ENCODE assay signal across 16 cellular contexts in the genomic region with DNA sequence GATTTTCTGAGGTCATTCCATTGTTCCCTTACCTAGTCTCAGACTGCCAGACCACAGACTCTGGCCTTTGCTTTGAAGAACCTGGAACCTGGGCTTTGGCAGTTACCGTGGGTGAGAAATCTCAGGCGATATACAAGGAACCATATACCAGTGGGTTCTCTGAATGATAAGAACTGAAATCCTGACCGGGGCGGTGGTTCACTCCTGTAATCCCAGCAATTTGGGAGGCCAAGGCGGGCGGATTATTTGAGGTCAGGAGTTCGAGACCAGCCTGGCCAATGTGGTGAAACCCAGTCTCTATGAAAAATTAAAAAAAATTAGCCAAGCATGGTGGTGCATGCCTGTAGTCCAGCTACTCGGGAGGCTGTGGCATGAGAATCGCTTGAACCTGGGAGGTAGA. TPM values are rescaled to one million over a fixed set of nuclear protein-coding genes. Genes with fewer than 3 reads are reported as not detected.
DNase-seq lines count a peak whose midpoint lies in the region; ATAC-seq, FAIRE-seq and TF ChIP-seq lines count a peak whose summit lies in the region.
"Had no signal": no experiment of that assay in that cellular context is flagged by ENCODE, and none has a peak within 500 bp of the region (broad histone marks: within the 10 kb centered on the region; RNA-seq: fewer than 3 reads in every experiment).

No MANE protein-coding gene starts in this region.

- no peak for FAIRE-seq in HepG2 (lab: Jason Lieb, UNC)
- FAIRE-seq: H1 had no signal

- intact Hi-C loops in HepG2 (cut with micrococcal nuclease; ENCODE audit: unreplicated experiment) (no loop called here), right lobe of liver (cut with DNase I) (loop anchor here in 1 of 2 donors (10.0 kb wide), 1 partner anchor 120 kb away; the partner anchor contains the start of gene MYBL2), spleen (cut with DNase I; ENCODE audit: low total_unique reads) (no loop called here), prostate gland (cut with DNase I) (no loop called here)

- 95% methylated on average over 9 of the region's 9 CpGs for WGBS in HepG2 (ENCODE audit: low lambda C conversion rate)
- 81% methylated on average over 3 of the region's 9 CpGs for WGBS in right lobe of liver (ENCODE audit: insufficient coverage, low coverage, low lambda C conversion rate, missing lambda C conversion rate)
- 88 to 95% (median 90%) methylated on average over 9 of the region's 9 CpGs for WGBS in spleen, 5 donors
- whole genome bisulfite sequencing in prostate gland = 91% methylated on average over 9 of the region's 9 CpGs

- in situ Hi-C loops in HepG2 (cut with HindIII; ENCODE audit: extremely low pct_ligation_motif_present, low pct_unique_long_range_greater_than_20kb) = no loop called here

- H3K27ac Mint-ChIP-seq in endothelial cell (ENCODE audit: unreplicated experiment) = peak overlapping the region; percentile 24
- H3K27ac Mint-ChIP-seq in stimulated activated memory B cell treated with anti-CD40 and anti-IgM and Interleukin-4, amounts not matched to agents 10 μg/mL and 1 μg/mL and 100 μg/mL, for 72 hours = no peak overlapping the region
- H3K27ac Mint-ChIP-seq: CD14-positive monocyte; CD4-positive, alpha-beta memory T cell; H9 had no signal

- CTCF ChIA-PET in HepG2 (lab: Yijun Ruan, JAX; ENCODE audit: low intra/inter-chr PET ratio, low total read pairs) = no interaction called here

- no peak for DNase-seq in HepG2 (ENCODE audit: low spot score)
- DNase-seq in right lobe of liver = no peak
- no peak for DNase-seq in endothelial cell (ENCODE audit: low spot score)
- DNase-seq in spleen = peak; percentile 42
- no peak for DNase-seq in prostate gland (ENCODE audit: low spot score)
- DNase-seq: 8988T; CD4-positive, alpha-beta memory T cell; DMS153; DMS79; GF-D8; H9 had no signal

- no peak overlapping the region for H2AFZ ChIP-seq in HepG2 (ENCODE audit: low read length)

- TF ChIP-seq EP300 in HepG2 (IDR thresholded peaks at IDR 0.05; ENCODE audit: low read depth in 2 of 2, low read length in 2 of 2) (no peak), HepG2 (CRISPR knock-in tag; IDR thresholded peaks at IDR 0.05; ENCODE audit: borderline replicate concordance) (no peak)

- POLR2A ChIA-PET in HepG2 (lab: Yijun Ruan, JAX) = interaction anchor here (1.3 to 12.5 kb wide), 3 partner anchors 13 to 46 kb away, joined by 3 to 224 read pairs (median 4); partner anchors contain the start of genes IFT52 and SGK2

- H3K27me3 ChIP-seq in HepG2 (ENCODE audit: control insufficient read depth in 1 of 2, insufficient read depth in 2 of 2, low read length in 2 of 2) (no peaks in the 10 kb centered on the region), right lobe of liver (no peaks in the 10 kb centered on the region), spleen (replicated peaks in 1 of 7) (no peaks in the 10 kb centered on the region), prostate gland (replicated peaks; ENCODE audit: insufficient read depth) (no peaks in the 10 kb centered on the region)
- H3K27me3 ChIP-seq: BLaER1 had no signal

- no TSS peak for BruUV-seq in HepG2 (replicated peaks; lab: Mats Ljungman, UMichigan)

- H3K4me1 ChIP-seq in HepG2 (ENCODE audit: insufficient read depth, low read length) = peaks cover 41% of the 10 kb centered on the region
- H3K4me1 ChIP-seq in right lobe of liver = peaks cover 0 to 24% (median 6%) of the 10 kb centered on the region in 4 donors
- no peaks in the 10 kb centered on the region for H3K4me1 ChIP-seq in spleen
- no peaks in the 10 kb centered on the region for H3K4me1 ChIP-seq in prostate gland (replicated peaks)

- no peaks in the 10 kb centered on the region for H3K79me2 ChIP-seq in HepG2 (ENCODE audit: insufficient read depth, low read length)

- no peak for TF ChIP-seq RAD21 in HepG2 (CRISPR knock-in tag; IDR thresholded peaks at IDR 0.05)

- H3K36me3 Mint-ChIP-seq in endothelial cell (ENCODE audit: low read depth, unreplicated experiment) = peaks cover 32% of the 10 kb centered on the region
- peaks cover 37% of the 10 kb centered on the region for H3K36me3 Mint-ChIP-seq in stimulated activated memory B cell treated with anti-CD40 and anti-IgM and Interleukin-4, amounts not matched to agents 10 μg/mL and 1 μg/mL and 100 μg/mL, for 72 hours

- TF ChIP-seq CTCF in HepG2 (CRISPR knock-in tag; IDR thresholded peaks at IDR 0.05) (no peak), right lobe of liver (IDR thresholded peaks at IDR 0.05) (no peak), endothelial cell (IDR thresholded peaks at IDR 0.05; ENCODE audit: unreplicated experiment) (no peak), spleen (IDR thresholded peaks at IDR 0.05 in 8 of 11, conservative IDR thresholded peaks at IDR 0.05 in 3 of 11) (no peak), prostate gland (IDR thresholded peaks at IDR 0.05) (no peak)

- ATAC-seq in HepG2 (no peak), right lobe of liver (no peak), GM19455 (IDR thresholded peaks at IDR 0.05; ENCODE audit: unreplicated experiment) (no peak)
- no peak for ATAC-seq in stimulated activated memory B cell treated with anti-CD40 and anti-IgM and Interleukin-4, amounts not matched to agents 10 μg/mL and 1 μg/mL and 100 μg/mL, for 72 hours

- no peaks in the 10 kb centered on the region for H4K20me1 ChIP-seq in HepG2 (ENCODE audit: insufficient read depth, low read length)
- H4K20me1 ChIP-seq: BLaER1 had no signal

- H3K27ac ChIP-seq in HepG2 (ENCODE audit: extremely low read length, insufficient read depth, low read length) (no peak overlapping the region), right lobe of liver (no peak overlapping the region), spleen (no peak overlapping the region), prostate gland (no peak overlapping the region)
- H3K27ac ChIP-seq: BLaER1 had no signal

- H3K9me3 ChIP-seq in HepG2 (ENCODE audit: low read length) (peaks cover 6% of the 10 kb centered on the region), right lobe of liver (no peaks in the 10 kb centered on the region), spleen (peaks cover 0 to 8% (median 5%) of the 10 kb centered on the region in 8 donors), prostate gland (no peaks in the 10 kb centered on the region)

- TF ChIP-seq POLR2A in HepG2 (IDR thresholded peaks at IDR 0.05; ENCODE audit: insufficient read depth in 1 of 2, low read depth in 2 of 2, low read length in 2 of 2) (no peak), right lobe of liver (IDR thresholded peaks at IDR 0.05) (no peak), spleen (IDR thresholded peaks at IDR 0.05) (no peak), prostate gland (IDR thresholded peaks at IDR 0.05) (no peak)

- H3K9ac ChIP-seq in HepG2 (ENCODE audit: insufficient read depth, low read depth, low read length) = no peak overlapping the region
- H3K9ac ChIP-seq: BLaER1 had no signal

- H3K36me3 ChIP-seq in HepG2 (replicated peaks in 1 of 2; ENCODE audit: control insufficient read depth in 1 of 2, insufficient read depth in 2 of 2, low read length in 2 of 2) (peaks cover 9 to 10% of the 10 kb centered on the region in 2 experiments), right lobe of liver (no peaks in the 10 kb centered on the region), spleen (peaks cover 0 to 46% (median 3%) of the 10 kb centered on the region in 6 donors), prostate gland (no peaks in the 10 kb centered on the region)

- H3K27me3 Mint-ChIP-seq in endothelial cell (ENCODE audit: unreplicated experiment) = peaks cover 8% of the 10 kb centered on the region
- H3K27me3 Mint-ChIP-seq in stimulated activated memory B cell treated with anti-CD40 and anti-IgM and Interleukin-4, amounts not matched to agents 10 μg/mL and 1 μg/mL and 100 μg/mL, for 72 hours = no peaks in the 10 kb centered on the region

- H3K4me1 Mint-ChIP-seq in endothelial cell (ENCODE audit: unreplicated experiment) = peaks cover 6% of the 10 kb centered on the region
- no peaks in the 10 kb centered on the region for H3K4me1 Mint-ChIP-seq in stimulated activated memory B cell treated with anti-CD40 and anti-IgM and Interleukin-4, amounts not matched to agents 10 μg/mL and 1 μg/mL and 100 μg/mL, for 72 hours
- H3K4me1 Mint-ChIP-seq: CD14-positive monocyte, H9 had no signal

- H3K4me3 ChIP-seq in HepG2 (replicated peaks in 1 of 3; ENCODE audit: insufficient read depth in 1 of 3, low read depth in 2 of 3, low read length in 3 of 3) = no peak overlapping the region
- no peak overlapping the region for H3K4me3 ChIP-seq in right lobe of liver
- no peak overlapping the region for H3K4me3 ChIP-seq in spleen
- no peak overlapping the region for H3K4me3 ChIP-seq in prostate gland
- H3K4me3 ChIP-seq: BLaER1 had no signal

- H3K4me2 ChIP-seq in HepG2 (ENCODE audit: low read depth, low read length) = no peak overlapping the region
- H3K4me2 ChIP-seq: BLaER1 had no signal

- H3K4me3 Mint-ChIP-seq in endothelial cell (ENCODE audit: unreplicated experiment) = no peak overlapping the region
- no peak overlapping the region for H3K4me3 Mint-ChIP-seq in stimulated activated memory B cell treated with anti-CD40 and anti-IgM and Interleukin-4, amounts not matched to agents 10 μg/mL and 1 μg/mL and 100 μg/mL, for 72 hours
- H3K4me3 Mint-ChIP-seq: CD14-positive monocyte; CD4-positive, alpha-beta memory T cell; H9 had no signal

- H3K9me3 Mint-ChIP-seq in endothelial cell (ENCODE audit: unreplicated experiment) = peaks cover 7% of the 10 kb centered on the region
- H3K9me3 Mint-ChIP-seq in stimulated activated memory B cell treated with anti-CD40 and anti-IgM and Interleukin-4, amounts not matched to agents 10 μg/mL and 1 μg/mL and 100 μg/mL, for 72 hours = peaks cover 7% of the 10 kb centered on the region

RNA-seq across cellular contexts. Expression of gene SGK2, which starts 14.3 kb away (rescaled TPM):
- total RNA-seq in HepG2 (2016; rRNA removed; fragmentation: Illumina TruSeq; extraction: Trizol) = 29.4 and 34.3 TPM in 2 replicates
- 8.6 and 11.8 TPM in 2 replicates for total RNA-seq in HepG2 (2016; cell fraction: cytosol; rRNA removed; fragmentation: Illumina TruSeq; extraction: Trizol; ENCODE audit: low read depth)
- 29.7 and 31.2 TPM in 2 replicates for total RNA-seq in HepG2 (2016; cell fraction: insoluble cytoplasmic fraction; rRNA removed; fragmentation: Illumina TruSeq; extraction: Trizol)
- 25.9 and 26.5 TPM in 2 replicates for total RNA-seq in HepG2 (2016; cell fraction: membrane; rRNA removed; fragmentation: Illumina TruSeq; extraction: Trizol)
- total RNA-seq in HepG2 (2016; cell fraction: nucleus; rRNA removed; fragmentation: Illumina TruSeq; extraction: Trizol) = 19.8 and 26.8 TPM in 2 replicates
- polyA plus RNA-seq in HepG2 (2011; rRNA removed) = 6.2 and 12.6 TPM in 2 replicates
- polyA plus RNA-seq in HepG2 (2011; cell fraction: cytosol; rRNA removed) = 3.9 and 5.3 TPM in 2 replicates
- 24.1 and 26.7 TPM in 2 replicates for polyA plus RNA-seq in HepG2 (2011; cell fraction: nucleus; rRNA removed)
- polyA plus RNA-seq in HepG2 (2012) = 6.9 and 8.9 TPM in 2 replicates
- polyA plus RNA-seq in HepG2 (2016; cell fraction: cytosol; fragmentation: Illumina TruSeq; extraction: Trizol; ENCODE audit: low read depth) = 5.2 and 5.4 TPM in 2 replicates
- 21.3 and 23.7 TPM in 2 replicates for polyA plus RNA-seq in HepG2 (2016; cell fraction: insoluble cytoplasmic fraction; fragmentation: Illumina TruSeq; extraction: Trizol; ENCODE audit: low read depth)
- 14.3 and 14.5 TPM in 2 replicates for polyA plus RNA-seq in HepG2 (2016; cell fraction: membrane; fragmentation: Illumina TruSeq; extraction: Trizol; ENCODE audit: low read depth)
- polyA plus RNA-seq in HepG2 (2016; cell fraction: nucleus; fragmentation: Illumina TruSeq; extraction: Trizol; ENCODE audit: insufficient read depth, low read depth) = 36.0 and 42.8 TPM in 2 replicates
- polyA minus RNA-seq in HepG2 (2011; rRNA and poly(A)+ RNA removed; ENCODE audit: low replicate concordance) = 1.3 and 17.3 TPM in 2 replicates
- polyA minus RNA-seq in HepG2 (2011; cell fraction: cytosol; rRNA and poly(A)+ RNA removed) = 4.6 and 10.9 TPM in 2 replicates
- 16.4 and 18.5 TPM in 2 replicates for polyA minus RNA-seq in HepG2 (2011; cell fraction: nucleus; rRNA and poly(A)+ RNA removed)
- 10 to 100 TPM; 47.3 to 80.2 (median 66.9) TPM for total RNA-seq in right lobe of liver
- 0.85 TPM for total RNA-seq in endothelial cell (ENCODE audit: unreplicated experiment)
- 1 to 10 TPM in 5 of 7 donors, under 1 TPM in 2; 0.50 to 3.1 (median 1.2) TPM for total RNA-seq in spleen
- under 1 TPM; 0.54 to 0.65 (median 0.55) TPM for polyA plus RNA-seq in spleen
- total RNA-seq in prostate gland = 1 to 10 TPM in 1 of 2 donors, under 1 TPM in 1; 0.68 to 4.5 TPM
- total RNA-seq: H1, H9 had no signal
- polyA plus RNA-seq: CD14-positive monocyte; CD4-positive, alpha-beta memory T cell had no signal

RNA-seq across cellular contexts. Expression of gene L3MBTL1, which starts 37.0 kb away (rescaled TPM):
- total RNA-seq in HepG2 (2016; rRNA removed; fragmentation: Illumina TruSeq; extraction: Trizol) (2.4 and 9.0 TPM in 2 replicates), right lobe of liver (1 to 10 TPM; 1.2 to 3.2 (median 2.4) TPM), endothelial cell (ENCODE audit: unreplicated experiment) (19.8 TPM), spleen (10 to 100 TPM; 12.1 to 19.1 (median 15.2) TPM), prostate gland (10 to 100 TPM; 10.2 to 38.8 TPM)
- total RNA-seq in HepG2 (2016; cell fraction: cytosol; rRNA removed; fragmentation: Illumina TruSeq; extraction: Trizol; ENCODE audit: low read depth) = 2.7 and 2.9 TPM in 2 replicates
- total RNA-seq in HepG2 (2016; cell fraction: insoluble cytoplasmic fraction; rRNA removed; fragmentation: Illumina TruSeq; extraction: Trizol) = 1.7 and 8.3 TPM in 2 replicates
- 1.8 and 3.0 TPM in 2 replicates for total RNA-seq in HepG2 (2016; cell fraction: membrane; rRNA removed; fragmentation: Illumina TruSeq; extraction: Trizol)
- 19.0 and 22.4 TPM in 2 replicates for total RNA-seq in HepG2 (2016; cell fraction: nucleus; rRNA removed; fragmentation: Illumina TruSeq; extraction: Trizol)
- polyA plus RNA-seq in HepG2 (2011; rRNA removed) (17.8 and 23.8 TPM in 2 replicates), spleen (1 to 10 TPM; 3.1 to 6.8 (median 5.5) TPM)
- polyA plus RNA-seq in HepG2 (2011; cell fraction: cytosol; rRNA removed) = 2.3 and 3.0 TPM in 2 replicates
- 165 and 173 TPM in 2 replicates for polyA plus RNA-seq in HepG2 (2011; cell fraction: nucleus; rRNA removed)
- polyA plus RNA-seq in HepG2 (2012) = 11.7 and 15.2 TPM in 2 replicates
- polyA plus RNA-seq in HepG2 (2016; cell fraction: cytosol; fragmentation: Illumina TruSeq; extraction: Trizol; ENCODE audit: low read depth) = 0.17 and 0.46 TPM in 2 replicates
- polyA plus RNA-seq in HepG2 (2016; cell fraction: insoluble cytoplasmic fraction; fragmentation: Illumina TruSeq; extraction: Trizol; ENCODE audit: low read depth) = 1.1 and 1.9 TPM in 2 replicates
- polyA plus RNA-seq in HepG2 (2016; cell fraction: membrane; fragmentation: Illumina TruSeq; extraction: Trizol; ENCODE audit: low read depth) = 0.76 and 0.97 TPM in 2 replicates
- polyA plus RNA-seq in HepG2 (2016; cell fraction: nucleus; fragmentation: Illumina TruSeq; extraction: Trizol; ENCODE audit: insufficient read depth, low read depth) = 27.6 and 31.6 TPM in 2 replicates
- 21.5 and 30.3 TPM in 2 replicates for polyA minus RNA-seq in HepG2 (2011; rRNA and poly(A)+ RNA removed; ENCODE audit: low replicate concordance)
- 2.5 TPM in 2 replicates for polyA minus RNA-seq in HepG2 (2011; cell fraction: cytosol; rRNA and poly(A)+ RNA removed)
- polyA minus RNA-seq in HepG2 (2011; cell fraction: nucleus; rRNA and poly(A)+ RNA removed) = 70.9 and 90.3 TPM in 2 replicates

RNA-seq across cellular contexts. Expression of gene IFT52, which starts 46.2 kb away (rescaled TPM):
- total RNA-seq in HepG2 (2016; rRNA removed; fragmentation: Illumina TruSeq; extraction: Trizol) = 64.0 and 80.6 TPM in 2 replicates
- total RNA-seq in HepG2 (2016; cell fraction: cytosol; rRNA removed; fragmentation: Illumina TruSeq; extraction: Trizol; ENCODE audit: low read depth) = 77.1 and 79.7 TPM in 2 replicates
- 66.3 and 80.0 TPM in 2 replicates for total RNA-seq in HepG2 (2016; cell fraction: insoluble cytoplasmic fraction; rRNA removed; fragmentation: Illumina TruSeq; extraction: Trizol)
- 101 and 102 TPM in 2 replicates for total RNA-seq in HepG2 (2016; cell fraction: membrane; rRNA removed; fragmentation: Illumina TruSeq; extraction: Trizol)
- 36.2 and 38.4 TPM in 2 replicates for total RNA-seq in HepG2 (2016; cell fraction: nucleus; rRNA removed; fragmentation: Illumina TruSeq; extraction: Trizol)
- polyA plus RNA-seq in HepG2 (2011; rRNA removed) = 36.9 and 48.0 TPM in 2 replicates
- 35.4 and 36.4 TPM in 2 replicates for polyA plus RNA-seq in HepG2 (2011; cell fraction: cytosol; rRNA removed)
- 22.2 and 22.4 TPM in 2 replicates for polyA plus RNA-seq in HepG2 (2011; cell fraction: nucleus; rRNA removed)
- 31.1 and 41.7 TPM in 2 replicates for polyA plus RNA-seq in HepG2 (2012)
- polyA plus RNA-seq in HepG2 (2016; cell fraction: cytosol; fragmentation: Illumina TruSeq; extraction: Trizol; ENCODE audit: low read depth) = 83.2 and 85.7 TPM in 2 replicates
- 91.0 and 94.9 TPM in 2 replicates for polyA plus RNA-seq in HepG2 (2016; cell fraction: insoluble cytoplasmic fraction; fragmentation: Illumina TruSeq; extraction: Trizol; ENCODE audit: low read depth)
- 85.8 and 88.2 TPM in 2 replicates for polyA plus RNA-seq in HepG2 (2016; cell fraction: membrane; fragmentation: Illumina TruSeq; extraction: Trizol; ENCODE audit: low read depth)
- 41.4 and 43.4 TPM in 2 replicates for polyA plus RNA-seq in HepG2 (2016; cell fraction: nucleus; fragmentation: Illumina TruSeq; extraction: Trizol; ENCODE audit: insufficient read depth, low read depth)
- polyA minus RNA-seq in HepG2 (2011; rRNA and poly(A)+ RNA removed; ENCODE audit: low replicate concordance) = 53.4 and 59.7 TPM in 2 replicates
- polyA minus RNA-seq in HepG2 (2011; cell fraction: cytosol; rRNA and poly(A)+ RNA removed) = 15.6 and 20.1 TPM in 2 replicates
- polyA minus RNA-seq in HepG2 (2011; cell fraction: nucleus; rRNA and poly(A)+ RNA removed) = 21.4 and 26.9 TPM in 2 replicates
- total RNA-seq in right lobe of liver = 1 to 10 TPM; 3.4 to 6.0 (median 4.1) TPM
- 49.0 TPM for total RNA-seq in endothelial cell (ENCODE audit: unreplicated experiment)
- total RNA-seq in spleen = 10 to 100 TPM; 15.4 to 26.4 (median 23.3) TPM
- 10 to 100 TPM; 14.4 to 16.4 (median 15.9) TPM for polyA plus RNA-seq in spleen
- total RNA-seq in prostate gland = 10 to 100 TPM; 21.3 to 25.4 TPM
